8 cellular contexts compared by ENCODE assay signal in genomic region chr16:59192551-59193199, GRCh38.
A peak's percentile ranks its signal among the peaks of the same experiment; 100 is the strongest.
DNase-seq lines count a peak whose midpoint lies in the region; ATAC-seq and TF ChIP-seq lines count a peak whose summit lies in the region.

No MANE protein-coding gene starts in this region.

- H3K4me1 Mint-ChIP-seq in Calu3 (ENCODE audit: low read depth, unreplicated experiment) = no peaks in the 10 kb centered on the region
- H3K4me1 Mint-ChIP-seq in glutamatergic neuron (ENCODE audit: low read depth, unreplicated experiment) = peaks cover 13% of the 10 kb centered on the region

- H3K9me3 Mint-ChIP-seq in Calu3 (ENCODE audit: low read depth, unreplicated experiment) (peaks cover 7% of the 10 kb centered on the region), glutamatergic neuron (ENCODE audit: unreplicated experiment) (no peaks in the 10 kb centered on the region)

- H3K4me3 ChIP-seq in OCI-LY1 (ENCODE audit: low read depth, low read length, poor library complexity, severe bottlenecking) = no peak overlapping the region

- H3K36me3 Mint-ChIP-seq in Calu3 (ENCODE audit: insufficient read depth, unreplicated experiment) (no peaks in the 10 kb centered on the region), glutamatergic neuron (ENCODE audit: unreplicated experiment) (no peaks in the 10 kb centered on the region)

- TF ChIP-seq CTCF in Calu3 (IDR thresholded peaks at IDR 0.05; ENCODE audit: unreplicated experiment) = peak; percentile 27
- peak; percentile 49 for TF ChIP-seq CTCF in OCI-LY1 (IDR thresholded peaks at IDR 0.05; ENCODE audit: low read length)
- TF ChIP-seq CTCF in glutamatergic neuron (IDR thresholded peaks at IDR 0.05; ENCODE audit: partially characterized antibody, unreplicated experiment) = peak; percentile 73
- no peak for TF ChIP-seq CTCF in foreskin keratinocyte (conservative IDR thresholded peaks at IDR 0.05)

- H3K27ac Mint-ChIP-seq in Calu3 (ENCODE audit: unreplicated experiment) (no peak overlapping the region), glutamatergic neuron (ENCODE audit: unreplicated experiment) (no peak overlapping the region)

- H3K27me3 Mint-ChIP-seq in Calu3 (ENCODE audit: unreplicated experiment) = no peaks in the 10 kb centered on the region
- no peaks in the 10 kb centered on the region for H3K27me3 Mint-ChIP-seq in glutamatergic neuron (ENCODE audit: unreplicated experiment)

- H3K9me2 ChIP-seq in OCI-LY1 (ENCODE audit: low read depth, low read length) = no peaks in the 10 kb centered on the region

- no peak overlapping the region for H3K4me2 ChIP-seq in OCI-LY1 (ENCODE audit: low read length)

- no peak overlapping the region for H3K27ac ChIP-seq in OCI-LY1 (ENCODE audit: low read depth, low read length, poor library complexity, severe bottlenecking)
- H3K27ac ChIP-seq in foreskin keratinocyte = no peak overlapping the region

- no TSS peak for BruUV-seq in Calu3 (replicated peaks; lab: Mats Ljungman, UMichigan)

- H3F3A ChIP-seq in OCI-LY1 (ENCODE audit: insufficient read depth, low read length) = no peaks in the 10 kb centered on the region

- H3K79me2 ChIP-seq in OCI-LY1 (ENCODE audit: insufficient read depth, low read length) = no peaks in the 10 kb centered on the region

- H3K4me3 Mint-ChIP-seq in Calu3 (ENCODE audit: low read depth, unreplicated experiment) = no peak overlapping the region
- H3K4me3 Mint-ChIP-seq in glutamatergic neuron (ENCODE audit: unreplicated experiment) = no peak overlapping the region

- no peaks in the 10 kb centered on the region for H4K20me1 ChIP-seq in OCI-LY1 (ENCODE audit: insufficient read depth, low read length)

- H3K9me3 ChIP-seq in OCI-LY1 (ENCODE audit: low read length) = no peaks in the 10 kb centered on the region

- CTCF ChIA-PET in Calu3 (lab: Charles Lee) = interaction anchor here (0.6 kb wide), 1 partner anchor 188 kb away, joined by 5 read pairs; no protein-coding TSS in a partner anchor

- H2AFZ ChIP-seq in OCI-LY1 (ENCODE audit: low read length) = no peak overlapping the region

- H3K27me3 ChIP-seq in OCI-LY1 (ENCODE audit: insufficient read depth, low read length) (no peaks in the 10 kb centered on the region), foreskin keratinocyte (no peaks in the 10 kb centered on the region)

- no peak overlapping the region for H3K9ac ChIP-seq in OCI-LY1 (ENCODE audit: low read length)

- ATAC-seq in GM21786 (IDR thresholded peaks at IDR 0.05; ENCODE audit: unreplicated experiment) (peak; percentile 65), foreskin keratinocyte (no peak), GM18861 (IDR thresholded peaks at IDR 0.05; ENCODE audit: unreplicated experiment) (no peak)

- no peaks in the 10 kb centered on the region for H3K4me1 ChIP-seq in OCI-LY1 (ENCODE audit: insufficient read depth, low read length, severe bottlenecking)
- no peaks in the 10 kb centered on the region for H3K4me1 ChIP-seq in foreskin keratinocyte

- no peaks in the 10 kb centered on the region for H3K36me3 ChIP-seq in OCI-LY1 (ENCODE audit: insufficient read depth, low read length)

- intact Hi-C loops in Calu3 (cut with micrococcal nuclease; ENCODE audit: unreplicated experiment) = no loop called here

- peak; percentile 37 for DNase-seq in Calu3
- DNase-seq in glutamatergic neuron = peak; percentile 68
- no peak for DNase-seq in NCI-H1436 (lab: John Stamatoyannopoulos, UW)
- DNase-seq in NCI-H510A treated with DMSO at 0.1 percent for 48 hours (lab: John Stamatoyannopoulos, UW) = no peak
- no peak for DNase-seq in foreskin keratinocyte

Comparison
In these comparisons a context has a peak if more than half of its experiments do, and no peak if none do; other contexts are left out.
1. DNase-seq: peak in Calu3 (single experiment) and glutamatergic neuron (single experiment); none in NCI-H1436 (single experiment), NCI-H510A treated with DMSO at 0.1 percent for 48 hours (single experiment) and foreskin keratinocyte (0 of 2).